In the genomic region with DNA sequence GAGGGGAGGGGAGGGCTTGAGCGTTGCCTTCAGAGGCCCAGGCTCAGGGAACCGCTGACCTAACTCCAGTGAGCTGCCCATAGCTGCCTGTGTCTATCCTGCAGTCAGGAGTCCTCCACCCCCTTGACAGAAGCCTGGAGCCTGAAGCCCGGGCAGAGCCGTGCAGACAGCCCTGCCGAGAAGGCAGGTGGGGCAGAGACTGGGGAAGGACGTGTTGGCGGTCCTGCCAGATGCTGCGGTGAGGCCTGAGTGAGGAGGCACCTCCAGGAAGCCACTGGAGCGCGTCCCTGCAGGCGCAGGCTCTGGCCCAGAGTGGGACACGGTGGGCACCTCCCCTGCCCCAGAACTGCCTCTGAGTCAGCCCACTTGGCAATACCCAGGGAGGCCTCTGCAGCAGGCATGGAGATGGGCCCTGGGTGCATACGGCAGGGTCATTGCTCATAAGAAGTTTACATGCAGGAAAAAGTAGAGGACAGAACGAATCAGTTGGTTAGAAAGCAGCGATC, we compare ENCODE assay signal across 27 cellular contexts.
DNase-seq lines count a peak whose midpoint lies in the region; ATAC-seq and TF ChIP-seq lines count a peak whose summit lies in the region.
"Had no signal": no experiment of that assay in that cellular context is flagged by ENCODE, and none has a peak within 500 bp of the region (broad histone marks: within the 10 kb centered on the region; RNA-seq: fewer than 3 reads in every experiment).

No MANE protein-coding gene starts in this region.

- no peak for TF ChIP-seq POLR2A in sigmoid colon (IDR thresholded peaks at IDR 0.05)

- no peaks in the 10 kb centered on the region for H3K36me3 ChIP-seq in H7 (replicated peaks; ENCODE audit: control insufficient read depth, insufficient read depth, low read length)
- H3K36me3 ChIP-seq in sigmoid colon = no peaks in the 10 kb centered on the region
- H3K36me3 ChIP-seq: heart left ventricle, MG63 had no signal

- peaks cover 0 to 13% (median 0%) of the 10 kb centered on the region in 4 donors for H3K4me1 ChIP-seq in sigmoid colon

- peak; percentile 55 for DNase-seq in NCI-H1105 treated with DMSO at 0.1 percent for 48 hours (lab: John Stamatoyannopoulos, UW)
- DNase-seq in NCI-H1105 (lab: John Stamatoyannopoulos, UW) = no peak
- DNase-seq in H7 = peak; percentile 42
- DNase-seq in sigmoid colon = peak; percentile 52
- DNase-seq in T-cell = no peak
- DNase-seq in activated naive CD4-positive, alpha-beta T cell treated with anti-CD3 and anti-CD28 coated beads, Interleukin-2, amount 50 U/mL, for 16 hours = no peak
- DNase-seq: activated B cell treated with CpG ODN at 0.5 μM for 24 hours; activated CD4-positive, alpha-beta T cell treated with anti-CD3 and anti-CD28 coated beads, Interleukin-2, amount 50 U/mL, for 48 hours; activated CD8-positive, alpha-beta memory T cell treated with anti-CD3 and anti-CD28 coated beads, Interleukin-2, amount 50 U/mL, for 48 hours; CD4-positive, alpha-beta memory T cell; cerebellar nuclear complex; DMS153; GDM1; HFFc6; MG63; NCI-H1436; retina; stimulated activated CD4-positive, alpha-beta T cell treated with anti-CD3 and anti-CD28 coated beads, Interleukin-4, amount 100 ng/mL, for 4 hours; stimulated activated naive CD4-positive, alpha-beta T cell treated with Interleukin-2 at 50 U/mL for 16 hours; SW 1271 had no signal

- H3K4me3 Mint-ChIP-seq in T-cell = no peak overlapping the region
- H3K4me3 Mint-ChIP-seq: activated B cell treated with CpG ODN at 0.5 μM for 24 hours; activated naive CD8-positive, alpha-beta T cell; CD4-positive, alpha-beta memory T cell; HFFc6 had no signal

- H3K4me3 ChIP-seq in H7 (ENCODE audit: insufficient read depth, low read depth, low read length) (no peak overlapping the region), sigmoid colon (no peak overlapping the region)
- H3K4me3 ChIP-seq: heart left ventricle, K562, MG63 had no signal

- intact Hi-C loops in sigmoid colon (cut with DNase I) = no loop called here

- no peak for TF ChIP-seq EP300 in sigmoid colon (IDR thresholded peaks at IDR 0.05)

- H3K4me1 Mint-ChIP-seq in T-cell = no peaks in the 10 kb centered on the region
- H3K4me1 Mint-ChIP-seq: activated B cell treated with CpG ODN at 0.5 μM for 24 hours; CD4-positive, alpha-beta memory T cell had no signal

- ATAC-seq in esophagus mucosa (peak; percentile 23), HG03460 (IDR thresholded peaks at IDR 0.05; ENCODE audit: unreplicated experiment) (no peak), T-cell (replicated peaks in 1 of 4) (no peak)
- ATAC-seq: K562 had no signal

- no peaks in the 10 kb centered on the region for H3K36me3 Mint-ChIP-seq in T-cell
- H3K36me3 Mint-ChIP-seq: activated naive CD8-positive, alpha-beta T cell; CD4-positive, alpha-beta memory T cell had no signal

- H3K27ac ChIP-seq in sigmoid colon = no peak overlapping the region
- H3K27ac ChIP-seq: 22Rv1, heart left ventricle had no signal

- no peak overlapping the region for H3K27ac Mint-ChIP-seq in T-cell
- H3K27ac Mint-ChIP-seq: activated B cell treated with CpG ODN at 0.5 μM for 24 hours; activated naive CD8-positive, alpha-beta T cell; activated T-helper 2 cell treated with anti-CD3 and anti-CD28 coated beads, Interferon-gamma antibody, Interleukin-2, Interleukin-4, amounts not matched to agents 10 μg/mL and 5 μg/mL and 100 μg/mL, durations not matched to agents 14 hours and 24 hours and 36 hours; CD4-positive, alpha-beta memory T cell; HFFc6 had no signal

- 76 to 84% methylated on average over 15 of the region's 15 CpGs for WGBS in sigmoid colon, 2 donors

- H3K9me3 ChIP-seq in sigmoid colon = no peaks in the 10 kb centered on the region
- H3K9me3 ChIP-seq: MG63 had no signal

- POLR2A ChIA-PET in T-cell (lab: Charles Lee) = no interaction called here

- H3K9me3 Mint-ChIP-seq in T-cell = no peaks in the 10 kb centered on the region
- H3K9me3 Mint-ChIP-seq: activated B cell treated with CpG ODN at 0.5 μM for 24 hours; activated T-helper 2 cell treated with anti-CD3 and anti-CD28 coated beads, Interferon-gamma antibody, Interleukin-2, Interleukin-4, amounts not matched to agents 10 μg/mL and 5 μg/mL and 100 μg/mL, durations not matched to agents 14 hours and 24 hours and 36 hours; HFFc6 had no signal

- TF ChIP-seq CTCF in sigmoid colon (IDR thresholded peaks at IDR 0.05) = no peak

- H3K27me3 ChIP-seq in H7 (ENCODE audit: control insufficient read depth, insufficient read depth, low read length) (no peaks in the 10 kb centered on the region), sigmoid colon (no peaks in the 10 kb centered on the region)
- H3K27me3 ChIP-seq: MG63 had no signal

- CTCF ChIA-PET in T-cell (lab: Charles Lee) = no interaction called here

- peaks cover 0 to under 1% of the 10 kb centered on the region in 2 donors for H3K27me3 Mint-ChIP-seq in T-cell

Comparison
In these comparisons a context has a peak if more than half of its experiments do, and no peak if none do; other contexts are left out.
1. DNase-seq: peak in NCI-H1105 treated with DMSO at 0.1 percent for 48 hours (single experiment), H7 (single experiment) and sigmoid colon (single experiment); none in NCI-H1105 (single experiment), T-cell (0 of 34) and activated naive CD4-positive, alpha-beta T cell treated with anti-CD3 and anti-CD28 coated beads, Interleukin-2, amount 50 U/mL, for 16 hours (single experiment).